ENCODE assay signal across 9 cellular contexts in genomic region chr7:22193361-22194016, GRCh38.
DNase-seq lines count a peak whose midpoint lies in the region; ATAC-seq and TF ChIP-seq lines count a peak whose summit lies in the region.
"Had no signal": no experiment of that assay in that cellular context is flagged by ENCODE, and none has a peak within 500 bp of the region (broad histone marks: within the 10 kb centered on the region; RNA-seq: fewer than 3 reads in every experiment).

No MANE protein-coding gene starts in this region.

- H3K4me3 ChIP-seq in ectodermal cell (ENCODE audit: insufficient read depth, low read depth, low read length): peak overlapping the region; percentile 47
- H3K4me3 ChIP-seq in suprapubic skin: peak overlapping the region; percentile 34

- no peaks in the 10 kb centered on the region for H3K9me3 ChIP-seq in ectodermal cell (ENCODE audit: control insufficient read depth, low read length)
- H3K9me3 ChIP-seq in suprapubic skin: no peaks in the 10 kb centered on the region

- H3K4me3 Mint-ChIP-seq in stimulated activated effector memory CD8-positive, alpha-beta T cell treated with anti-CD3 and anti-CD28 coated beads, Interleukin-12 subunit alpha, Interleukin-12 subunit beta, amount 100 ng/mL, for 72 hours: no peak overlapping the region

- no peak overlapping the region for H3K27ac Mint-ChIP-seq in stimulated activated effector memory CD8-positive, alpha-beta T cell treated with anti-CD3 and anti-CD28 coated beads, Interleukin-12 subunit alpha, Interleukin-12 subunit beta, amount 100 ng/mL, for 72 hours

- H3K36me3 Mint-ChIP-seq in stimulated activated effector memory CD8-positive, alpha-beta T cell treated with anti-CD3 and anti-CD28 coated beads, Interleukin-12 subunit alpha, Interleukin-12 subunit beta, amount 100 ng/mL, for 72 hours: no peaks in the 10 kb centered on the region

- ATAC-seq in left lobe of liver (no peak), GM18868 (IDR thresholded peaks at IDR 0.05; ENCODE audit: unreplicated experiment) (no peak), GM18502 (IDR thresholded peaks at IDR 0.05; ENCODE audit: poor library complexity, unreplicated experiment) (no peak)
- ATAC-seq in stimulated activated effector memory CD8-positive, alpha-beta T cell treated with anti-CD3 and anti-CD28 coated beads, Interleukin-12 subunit alpha, Interleukin-12 subunit beta, amount 100 ng/mL, for 72 hours: no peak
- ATAC-seq: left colon had no signal

- H3K27me3 ChIP-seq in ectodermal cell (ENCODE audit: control insufficient read depth, insufficient read depth, low read length, poor library complexity, severe bottlenecking) (no peaks in the 10 kb centered on the region), suprapubic skin (no peaks in the 10 kb centered on the region)

- peak; percentile 76 for DNase-seq in NCI-H1105 (lab: John Stamatoyannopoulos, UW)
- DNase-seq in left kidney (ENCODE audit: low read depth, low spot score): peak; percentile 87
- DNase-seq in suprapubic skin (ENCODE audit: low spot score in 2 of 2): no peak
- DNase-seq in left lobe of liver (ENCODE audit: low spot score): no peak
- DNase-seq in stimulated activated effector memory CD8-positive, alpha-beta T cell treated with anti-CD3 and anti-CD28 coated beads, Interleukin-12 subunit alpha, Interleukin-12 subunit beta, amount 100 ng/mL, for 72 hours (ENCODE audit: low spot score in 2 of 2): no peak
- DNase-seq: left colon had no signal

- WGBS in ectodermal cell, 2 experiments: 1% methylated on average over 24 of the region's 24 CpGs
- 27% methylated on average over 24 of the region's 24 CpGs for WGBS in suprapubic skin

- peaks cover 26% of the 10 kb centered on the region for H3K4me1 ChIP-seq in ectodermal cell (ENCODE audit: control insufficient read depth, insufficient read depth, low read length)
- peaks cover 6% of the 10 kb centered on the region for H3K4me1 ChIP-seq in suprapubic skin

- H3K9me3 Mint-ChIP-seq in stimulated activated effector memory CD8-positive, alpha-beta T cell treated with anti-CD3 and anti-CD28 coated beads, Interleukin-12 subunit alpha, Interleukin-12 subunit beta, amount 100 ng/mL, for 72 hours: no peaks in the 10 kb centered on the region

- TF ChIP-seq CTCF in suprapubic skin (IDR thresholded peaks at IDR 0.05): no peak

- H3K27ac ChIP-seq in ectodermal cell (ENCODE audit: insufficient read depth, low read depth, low read length, poor library complexity, severe bottlenecking): peak overlapping the region; percentile 79
- H3K27ac ChIP-seq in suprapubic skin: no peak overlapping the region

- no peak for TF ChIP-seq EP300 in suprapubic skin (IDR thresholded peaks at IDR 0.05)

- no peaks in the 10 kb centered on the region for H3K4me1 Mint-ChIP-seq in stimulated activated effector memory CD8-positive, alpha-beta T cell treated with anti-CD3 and anti-CD28 coated beads, Interleukin-12 subunit alpha, Interleukin-12 subunit beta, amount 100 ng/mL, for 72 hours

- H3K36me3 ChIP-seq in ectodermal cell (ENCODE audit: control insufficient read depth, insufficient read depth, low read length) (no peaks in the 10 kb centered on the region), suprapubic skin (no peaks in the 10 kb centered on the region)

- no peak for TF ChIP-seq POLR2A in suprapubic skin (IDR thresholded peaks at IDR 0.05)

Comparison
In these comparisons a context has a peak if more than half of its experiments do, and no peak if none do; other contexts are left out.
1. DNase-seq: peak in NCI-H1105 (single experiment) and left kidney (single experiment); none in suprapubic skin (0 of 2), left lobe of liver (single experiment) and stimulated activated effector memory CD8-positive, alpha-beta T cell treated with anti-CD3 and anti-CD28 coated beads, Interleukin-12 subunit alpha, Interleukin-12 subunit beta, amount 100 ng/mL, for 72 hours (0 of 2).